11 cellular contexts compared by ENCODE assay signal in genomic region chr7:107878636-107879035, GRCh38. TPM values are rescaled to one million over a fixed set of nuclear protein-coding genes. Genes with fewer than 3 reads are reported as not detected.
DNase-seq lines count a peak whose midpoint lies in the region; ATAC-seq and TF ChIP-seq lines count a peak whose summit lies in the region.
"Had no signal": no experiment of that assay in that cellular context is flagged by ENCODE, and none has a peak within 500 bp of the region (broad histone marks: within the 10 kb centered on the region; RNA-seq: fewer than 3 reads in every experiment).

No MANE protein-coding gene starts in this region.

- no peaks in the 10 kb centered on the region for H3K4me1 ChIP-seq in HEK293 (ENCODE audit: control insufficient read depth, insufficient read depth, low read length)
- H3K4me1 ChIP-seq in left lung = peaks cover 0 to 29% of the 10 kb centered on the region in 2 donors
- peaks cover 11% of the 10 kb centered on the region for H3K4me1 ChIP-seq in left ventricle myocardium inferior
- H3K4me1 ChIP-seq: BE2C had no signal

- H3K27me3 ChIP-seq in left lung (peaks cover 0 to 6% of the 10 kb centered on the region in 2 donors), left ventricle myocardium inferior (ENCODE audit: low read depth) (no peaks in the 10 kb centered on the region)
- H3K27me3 ChIP-seq: BE2C had no signal

- POLR2A ChIA-PET in HEK293 (lab: Yijun Ruan, JAX) = interaction anchor here (1.2 kb wide), 1 partner anchor 135 kb away, joined by 6 read pairs; the partner anchor contains the start of gene CBLL1

- intact Hi-C loops in left lung (cut with DNase I) = loop anchor here in 1 of 2 donors (10.0 kb wide), 1 partner anchor 134 kb away; the partner anchor contains the start of gene CBLL1
- intact Hi-C loops in left ventricle myocardium inferior (cut with micrococcal nuclease) = loop anchor here (10.0 kb wide), 2 partner anchors 134 to 414 kb away; partner anchors contain the start of gene CBLL1

- no peak overlapping the region for H3K27ac Mint-ChIP-seq in activated T-helper 17 cell treated with anti-CD3 and anti-CD28 coated beads, Interleukin-2, amount 50 U/mL, for 72 hours
- no peak overlapping the region for H3K27ac Mint-ChIP-seq in T-helper 2 cell treated with Interferon-gamma antibody and Interleukin-4, amounts not matched to agents 5 μg/mL and 100 μg/mL, for 36 hours
- H3K27ac Mint-ChIP-seq: CD4-positive, CD25-positive, alpha-beta regulatory T cell; GM23338 had no signal

- DNase-seq in M059J (ENCODE audit: low read depth) = peak; percentile 46
- no peak for DNase-seq in left lung
- no peak for DNase-seq in stimulated activated naive CD4-positive, alpha-beta T cell (lab: John Stamatoyannopoulos, UW)
- no peak for DNase-seq in left ventricle myocardium inferior
- DNase-seq in T-helper 2 cell treated with Interferon-gamma antibody and Interleukin-4, amounts not matched to agents 5 μg/mL and 100 μg/mL, for 36 hours (ENCODE audit: low spot score) = no peak

- peaks cover 10% of the 10 kb centered on the region for H3K4me1 Mint-ChIP-seq in activated T-helper 17 cell treated with anti-CD3 and anti-CD28 coated beads, Interleukin-2, amount 50 U/mL, for 72 hours
- H3K4me1 Mint-ChIP-seq in T-helper 2 cell treated with Interferon-gamma antibody and Interleukin-4, amounts not matched to agents 5 μg/mL and 100 μg/mL, for 36 hours (ENCODE audit: low read depth) = peaks cover 28% of the 10 kb centered on the region
- H3K4me1 Mint-ChIP-seq: GM23338 had no signal

- H3K4me3 ChIP-seq in HEK293 (ENCODE audit: low read depth, low read length) (no peak overlapping the region), left lung (no peak overlapping the region), left ventricle myocardium inferior (no peak overlapping the region)
- H3K4me3 ChIP-seq: GM23338 had no signal

- no peaks in the 10 kb centered on the region for H3K9me3 Mint-ChIP-seq in activated T-helper 17 cell treated with anti-CD3 and anti-CD28 coated beads, Interleukin-2, amount 50 U/mL, for 72 hours
- no peaks in the 10 kb centered on the region for H3K9me3 Mint-ChIP-seq in T-helper 2 cell treated with Interferon-gamma antibody and Interleukin-4, amounts not matched to agents 5 μg/mL and 100 μg/mL, for 36 hours
- H3K9me3 Mint-ChIP-seq: CD4-positive, CD25-positive, alpha-beta regulatory T cell; CD8-positive, alpha-beta memory T cell; GM23338 had no signal

- no peaks in the 10 kb centered on the region for H3K36me3 Mint-ChIP-seq in activated T-helper 17 cell treated with anti-CD3 and anti-CD28 coated beads, Interleukin-2, amount 50 U/mL, for 72 hours (ENCODE audit: low read depth)
- H3K36me3 Mint-ChIP-seq in T-helper 2 cell treated with Interferon-gamma antibody and Interleukin-4, amounts not matched to agents 5 μg/mL and 100 μg/mL, for 36 hours (ENCODE audit: low read depth) = no peaks in the 10 kb centered on the region
- H3K36me3 Mint-ChIP-seq: CD4-positive, CD25-positive, alpha-beta regulatory T cell; CD8-positive, alpha-beta memory T cell had no signal

- no peak for TF ChIP-seq CTCF in HEK293 (tag by site-specific recombination; IDR thresholded peaks at IDR 0.05)
- no peak for TF ChIP-seq CTCF in left lung (IDR thresholded peaks at IDR 0.05)
- TF ChIP-seq CTCF in left ventricle myocardium inferior (IDR thresholded peaks at IDR 0.05; ENCODE audit: borderline replicate concordance) = no peak

- H3K36me3 ChIP-seq in HEK293 (ENCODE audit: control insufficient read depth in 2 of 2, insufficient read depth in 1 of 2, low read length in 2 of 2) = no peaks in the 10 kb centered on the region
- H3K36me3 ChIP-seq in left lung = no peaks in the 10 kb centered on the region
- no peaks in the 10 kb centered on the region for H3K36me3 ChIP-seq in left ventricle myocardium inferior
- H3K36me3 ChIP-seq: BE2C had no signal

- H3K27me3 Mint-ChIP-seq in activated T-helper 17 cell treated with anti-CD3 and anti-CD28 coated beads, Interleukin-2, amount 50 U/mL, for 72 hours = peaks cover 3% of the 10 kb centered on the region
- peaks cover 20% of the 10 kb centered on the region for H3K27me3 Mint-ChIP-seq in T-helper 2 cell treated with Interferon-gamma antibody and Interleukin-4, amounts not matched to agents 5 μg/mL and 100 μg/mL, for 36 hours (ENCODE audit: low read depth)

- H3K4me3 Mint-ChIP-seq in activated T-helper 17 cell treated with anti-CD3 and anti-CD28 coated beads, Interleukin-2, amount 50 U/mL, for 72 hours = no peak overlapping the region
- no peak overlapping the region for H3K4me3 Mint-ChIP-seq in T-helper 2 cell treated with Interferon-gamma antibody and Interleukin-4, amounts not matched to agents 5 μg/mL and 100 μg/mL, for 36 hours
- H3K4me3 Mint-ChIP-seq: CD4-positive, CD25-positive, alpha-beta regulatory T cell; CD8-positive, alpha-beta memory T cell; GM23338 had no signal

- CTCF ChIA-PET in HEK293 (lab: Yijun Ruan, JAX) = interaction anchor here (0.7 to 8.2 kb wide), 22 partner anchors 8 to 1942 kb away, joined by 3 to 106 read pairs (median 4); partner anchors contain the start of genes CBLL1 and DLD

- ATAC-seq in activated T-helper 17 cell treated with anti-CD3 and anti-CD28 coated beads, Interleukin-2, amount 50 U/mL, for 72 hours (replicated peaks) = peak; percentile 54
- ATAC-seq in left lung = peak; percentile 30

- H3K9me3 ChIP-seq in HEK293 (ENCODE audit: control insufficient read depth, insufficient read depth, low read depth, low read length) (no peaks in the 10 kb centered on the region), left lung (no peaks in the 10 kb centered on the region), left ventricle myocardium inferior (replicated peaks) (no peaks in the 10 kb centered on the region)
- H3K9me3 ChIP-seq: BE2C had no signal

- H3K27ac ChIP-seq in HEK293 (ENCODE audit: extremely low read depth, low read depth, low read length) = no peak overlapping the region
- H3K27ac ChIP-seq in left lung = no peak overlapping the region
- H3K27ac ChIP-seq in left ventricle myocardium inferior (replicated peaks) = no peak overlapping the region

TF ChIP-seq in HEK293, 187 proteins besides CTCF, POLR2A, EP300 and RAD21:
- TF ChIP-seq, protein P1, sequence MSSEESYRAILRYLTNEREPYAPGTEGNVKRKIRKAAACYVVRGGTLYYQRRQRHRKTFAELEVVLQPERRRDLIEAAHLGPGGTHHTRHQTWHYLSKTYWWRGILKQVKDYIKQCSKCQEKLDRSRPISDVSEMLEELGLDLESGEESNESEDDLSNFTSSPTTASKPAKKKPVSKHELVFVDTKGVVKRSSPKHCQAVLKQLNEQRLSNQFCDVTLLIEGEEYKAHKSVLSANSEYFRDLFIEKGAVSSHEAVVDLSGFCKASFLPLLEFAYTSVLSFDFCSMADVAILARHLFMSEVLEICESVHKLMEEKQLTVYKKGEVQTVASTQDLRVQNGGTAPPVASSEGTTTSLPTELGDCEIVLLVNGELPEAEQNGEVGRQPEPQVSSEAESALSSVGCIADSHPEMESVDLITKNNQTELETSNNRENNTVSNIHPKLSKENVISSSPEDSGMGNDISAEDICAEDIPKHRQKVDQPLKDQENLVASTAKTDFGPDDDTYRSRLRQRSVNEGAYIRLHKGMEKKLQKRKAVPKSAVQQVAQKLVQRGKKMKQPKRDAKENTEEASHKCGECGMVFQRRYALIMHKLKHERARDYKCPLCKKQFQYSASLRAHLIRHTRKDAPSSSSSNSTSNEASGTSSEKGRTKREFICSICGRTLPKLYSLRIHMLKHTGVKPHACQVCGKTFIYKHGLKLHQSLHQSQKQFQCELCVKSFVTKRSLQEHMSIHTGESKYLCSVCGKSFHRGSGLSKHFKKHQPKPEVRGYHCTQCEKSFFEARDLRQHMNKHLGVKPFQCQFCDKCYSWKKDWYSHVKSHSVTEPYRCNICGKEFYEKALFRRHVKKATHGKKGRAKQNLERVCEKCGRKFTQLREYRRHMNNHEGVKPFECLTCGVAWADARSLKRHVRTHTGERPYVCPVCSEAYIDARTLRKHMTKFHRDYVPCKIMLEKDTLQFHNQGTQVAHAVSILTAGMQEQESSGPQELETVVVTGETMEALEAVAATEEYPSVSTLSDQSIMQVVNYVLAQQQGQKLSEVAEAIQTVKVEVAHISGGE (tag by site-specific recombination; conservative IDR thresholded peaks at IDR 0.05; ENCODE audit: low read depth) = no peak
- peak; percentile 85 for TF ChIP-seq PRDM1 (tag by site-specific recombination; IDR thresholded peaks at IDR 0.05)
- no peak for TF ChIP-seq ZNF560 (tag by site-specific recombination; IDR thresholded peaks at IDR 0.05; ENCODE audit: borderline replicate concordance)

RNA-seq across cellular contexts. Expression of gene DLD, which starts 12.3 kb away (rescaled TPM):
- 113 and 150 TPM in 2 replicates for total RNA-seq in M059J (2014; rRNA removed; shearing (Covaris generic))
- 100 to 1,000 TPM in 1 of 2 donors, 10 to 100 TPM in 1; 75.3 to 112 TPM for total RNA-seq in activated T-helper 17 cell treated with anti-CD3 and anti-CD28 coated beads, Interleukin-2, amount 50 U/mL, for 72 hours
- total RNA-seq in left lung (10 to 100 TPM; 61.1 to 68.5 TPM), left ventricle myocardium inferior (342 TPM)
